ENCODE assay signal across 8 cellular contexts in genomic region chr9:83062011-83062652, GRCh38. TPM values are rescaled to one million over a fixed set of nuclear protein-coding genes. Genes with fewer than 3 reads are reported as not detected.
DNase-seq lines count a peak whose midpoint lies in the region; ATAC-seq and TF ChIP-seq lines count a peak whose summit lies in the region.

No MANE protein-coding gene starts in this region.

- no peaks in the 10 kb centered on the region for H3K36me3 ChIP-seq in prostate gland

- no peaks in the 10 kb centered on the region for H3K27me3 ChIP-seq in prostate gland (replicated peaks; ENCODE audit: insufficient read depth)

- no peak for TF ChIP-seq CTCF in fibroblast of the aortic adventitia (IDR thresholded peaks at IDR 0.05; ENCODE audit: insufficient read depth, low read length)
- TF ChIP-seq CTCF in prostate gland (IDR thresholded peaks at IDR 0.05): no peak

- TF ChIP-seq POLR2A in prostate gland (IDR thresholded peaks at IDR 0.05): no peak

- H3K4me3 ChIP-seq in fibroblast of the aortic adventitia (ENCODE audit: low read depth, low read length) (peak overlapping the region; percentile 55), prostate gland (peak overlapping the region; percentile 61 to 63)

- no peaks in the 10 kb centered on the region for H3K9me3 ChIP-seq in prostate gland

- ATAC-seq in HG02885 (IDR thresholded peaks at IDR 0.05; ENCODE audit: poor library complexity, unreplicated experiment) (no peak), HG02763 (IDR thresholded peaks at IDR 0.05; ENCODE audit: unreplicated experiment) (no peak), GM18909 (IDR thresholded peaks at IDR 0.05; ENCODE audit: poor library complexity, unreplicated experiment) (no peak)

- no peaks in the 10 kb centered on the region for H3K4me1 ChIP-seq in prostate gland (replicated peaks)

- DNase-seq in Daoy (ENCODE audit: low read depth) (peak; percentile 67), NCI-H510A (lab: John Stamatoyannopoulos, UW) (peak; percentile 20), fibroblast of the aortic adventitia (ENCODE audit: low read depth) (peak; percentile 31), prostate gland (ENCODE audit: low spot score) (peak; percentile 41), NAMALWA (ENCODE audit: low spot score) (no peak)

- intact Hi-C loops in prostate gland (cut with DNase I): no loop called here

- 2% methylated on average over 53 of the region's 53 CpGs for WGBS in prostate gland

- H3K27ac ChIP-seq in prostate gland: peak overlapping the region; percentile 85 to 86

RNA-seq across cellular contexts. Expression of gene RASEF, which starts 0.8 kb away (rescaled TPM):
- 7.4 and 9.2 TPM in 2 replicates for total RNA-seq in Daoy (2014; rRNA removed; shearing (Covaris generic))
- total RNA-seq in fibroblast of the aortic adventitia (ENCODE audit: low replicate concordance): 0.27 and 0.41 TPM in 2 replicates
- 100 to 1,000 TPM in 1 of 2 donors, 10 to 100 TPM in 1; 36.4 to 125 TPM for total RNA-seq in prostate gland
